ENCODE assay signal across 1 cellular context in the genomic region with DNA sequence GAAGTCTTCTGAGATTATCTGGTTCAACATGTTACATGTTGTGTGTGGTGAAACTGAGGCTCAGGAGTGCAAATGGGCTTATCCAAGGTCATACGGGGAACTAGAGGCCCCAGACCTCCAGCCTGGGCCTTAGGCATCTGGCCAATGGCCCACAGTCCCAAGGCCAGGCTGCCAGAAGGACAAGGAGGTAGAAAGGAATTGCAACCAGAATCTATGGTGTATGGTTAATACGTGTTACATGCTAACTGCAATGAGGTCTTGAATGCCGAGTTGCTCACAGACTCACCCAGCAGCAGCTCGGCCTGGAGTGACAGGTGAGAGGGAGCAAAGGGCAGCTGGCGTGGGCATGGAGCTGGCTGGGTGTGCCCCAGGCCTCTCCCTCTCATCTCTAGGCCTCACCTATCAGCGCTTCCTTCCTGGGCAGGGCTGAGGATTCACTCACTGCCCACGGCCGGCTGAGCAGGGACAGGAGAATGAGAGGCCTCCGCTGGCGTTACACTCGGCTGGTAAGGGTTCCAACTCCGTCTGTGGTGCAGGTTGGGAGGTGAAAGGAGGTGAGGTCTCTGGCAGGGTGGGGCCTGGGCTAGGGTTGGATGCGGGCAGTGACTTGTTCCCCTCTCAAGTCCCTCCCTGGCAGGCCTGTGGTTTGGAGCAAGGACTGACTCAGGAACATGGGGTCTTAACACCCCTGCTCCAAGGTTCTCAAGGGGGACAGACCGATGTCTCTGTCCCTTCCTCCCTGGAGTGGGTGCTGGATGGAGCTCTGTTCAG.
TF ChIP-seq lines count a peak whose summit lies in the region.

TSS of gene TLDC2 (plus strand) at position 437 of the 771 bp plus-strand sequence. CDS start at position 474, 37 bp downstream.

TF ChIP-seq in H1, 55 proteins besides CTCF, POLR2A, EP300 and RAD21:
- TF ChIP-seq CHD2 (IDR thresholded peaks at IDR 0.05; ENCODE audit: low read length): no peak
- TF ChIP-seq RBBP5 (IDR thresholded peaks at IDR 0.05; ENCODE audit: borderline replicate concordance, low read depth, low read length): no peak
- no peak for TF ChIP-seq TAF1 (IDR thresholded peaks at IDR 0.05; ENCODE audit: low read depth, low read length)
- no peak for TF ChIP-seq BCL11A (IDR thresholded peaks at IDR 0.05; ENCODE audit: low read depth in 2 of 2, low read length in 2 of 2)
- TF ChIP-seq ZNF274 (IDR thresholded peaks at IDR 0.05; ENCODE audit: borderline replicate concordance, extremely low read depth, low read length): no peak
- TF ChIP-seq JUN (IDR thresholded peaks at IDR 0.05; ENCODE audit: low read depth, low read length): no peak
- no peak for TF ChIP-seq CBX5 (IDR thresholded peaks at IDR 0.05; ENCODE audit: low read depth, low read length)
- no peak for TF ChIP-seq KDM1A (IDR thresholded peaks at IDR 0.05; ENCODE audit: borderline replicate concordance, low read length)
- TF ChIP-seq SP1 (IDR thresholded peaks at IDR 0.05; ENCODE audit: low read depth, low read length): no peak
- no peak for TF ChIP-seq RNF2 (IDR thresholded peaks at IDR 0.05; ENCODE audit: borderline replicate concordance, low read depth, low read length, missing control alignments, poor library complexity, severe bottlenecking)
- TF ChIP-seq, protein P1, sequence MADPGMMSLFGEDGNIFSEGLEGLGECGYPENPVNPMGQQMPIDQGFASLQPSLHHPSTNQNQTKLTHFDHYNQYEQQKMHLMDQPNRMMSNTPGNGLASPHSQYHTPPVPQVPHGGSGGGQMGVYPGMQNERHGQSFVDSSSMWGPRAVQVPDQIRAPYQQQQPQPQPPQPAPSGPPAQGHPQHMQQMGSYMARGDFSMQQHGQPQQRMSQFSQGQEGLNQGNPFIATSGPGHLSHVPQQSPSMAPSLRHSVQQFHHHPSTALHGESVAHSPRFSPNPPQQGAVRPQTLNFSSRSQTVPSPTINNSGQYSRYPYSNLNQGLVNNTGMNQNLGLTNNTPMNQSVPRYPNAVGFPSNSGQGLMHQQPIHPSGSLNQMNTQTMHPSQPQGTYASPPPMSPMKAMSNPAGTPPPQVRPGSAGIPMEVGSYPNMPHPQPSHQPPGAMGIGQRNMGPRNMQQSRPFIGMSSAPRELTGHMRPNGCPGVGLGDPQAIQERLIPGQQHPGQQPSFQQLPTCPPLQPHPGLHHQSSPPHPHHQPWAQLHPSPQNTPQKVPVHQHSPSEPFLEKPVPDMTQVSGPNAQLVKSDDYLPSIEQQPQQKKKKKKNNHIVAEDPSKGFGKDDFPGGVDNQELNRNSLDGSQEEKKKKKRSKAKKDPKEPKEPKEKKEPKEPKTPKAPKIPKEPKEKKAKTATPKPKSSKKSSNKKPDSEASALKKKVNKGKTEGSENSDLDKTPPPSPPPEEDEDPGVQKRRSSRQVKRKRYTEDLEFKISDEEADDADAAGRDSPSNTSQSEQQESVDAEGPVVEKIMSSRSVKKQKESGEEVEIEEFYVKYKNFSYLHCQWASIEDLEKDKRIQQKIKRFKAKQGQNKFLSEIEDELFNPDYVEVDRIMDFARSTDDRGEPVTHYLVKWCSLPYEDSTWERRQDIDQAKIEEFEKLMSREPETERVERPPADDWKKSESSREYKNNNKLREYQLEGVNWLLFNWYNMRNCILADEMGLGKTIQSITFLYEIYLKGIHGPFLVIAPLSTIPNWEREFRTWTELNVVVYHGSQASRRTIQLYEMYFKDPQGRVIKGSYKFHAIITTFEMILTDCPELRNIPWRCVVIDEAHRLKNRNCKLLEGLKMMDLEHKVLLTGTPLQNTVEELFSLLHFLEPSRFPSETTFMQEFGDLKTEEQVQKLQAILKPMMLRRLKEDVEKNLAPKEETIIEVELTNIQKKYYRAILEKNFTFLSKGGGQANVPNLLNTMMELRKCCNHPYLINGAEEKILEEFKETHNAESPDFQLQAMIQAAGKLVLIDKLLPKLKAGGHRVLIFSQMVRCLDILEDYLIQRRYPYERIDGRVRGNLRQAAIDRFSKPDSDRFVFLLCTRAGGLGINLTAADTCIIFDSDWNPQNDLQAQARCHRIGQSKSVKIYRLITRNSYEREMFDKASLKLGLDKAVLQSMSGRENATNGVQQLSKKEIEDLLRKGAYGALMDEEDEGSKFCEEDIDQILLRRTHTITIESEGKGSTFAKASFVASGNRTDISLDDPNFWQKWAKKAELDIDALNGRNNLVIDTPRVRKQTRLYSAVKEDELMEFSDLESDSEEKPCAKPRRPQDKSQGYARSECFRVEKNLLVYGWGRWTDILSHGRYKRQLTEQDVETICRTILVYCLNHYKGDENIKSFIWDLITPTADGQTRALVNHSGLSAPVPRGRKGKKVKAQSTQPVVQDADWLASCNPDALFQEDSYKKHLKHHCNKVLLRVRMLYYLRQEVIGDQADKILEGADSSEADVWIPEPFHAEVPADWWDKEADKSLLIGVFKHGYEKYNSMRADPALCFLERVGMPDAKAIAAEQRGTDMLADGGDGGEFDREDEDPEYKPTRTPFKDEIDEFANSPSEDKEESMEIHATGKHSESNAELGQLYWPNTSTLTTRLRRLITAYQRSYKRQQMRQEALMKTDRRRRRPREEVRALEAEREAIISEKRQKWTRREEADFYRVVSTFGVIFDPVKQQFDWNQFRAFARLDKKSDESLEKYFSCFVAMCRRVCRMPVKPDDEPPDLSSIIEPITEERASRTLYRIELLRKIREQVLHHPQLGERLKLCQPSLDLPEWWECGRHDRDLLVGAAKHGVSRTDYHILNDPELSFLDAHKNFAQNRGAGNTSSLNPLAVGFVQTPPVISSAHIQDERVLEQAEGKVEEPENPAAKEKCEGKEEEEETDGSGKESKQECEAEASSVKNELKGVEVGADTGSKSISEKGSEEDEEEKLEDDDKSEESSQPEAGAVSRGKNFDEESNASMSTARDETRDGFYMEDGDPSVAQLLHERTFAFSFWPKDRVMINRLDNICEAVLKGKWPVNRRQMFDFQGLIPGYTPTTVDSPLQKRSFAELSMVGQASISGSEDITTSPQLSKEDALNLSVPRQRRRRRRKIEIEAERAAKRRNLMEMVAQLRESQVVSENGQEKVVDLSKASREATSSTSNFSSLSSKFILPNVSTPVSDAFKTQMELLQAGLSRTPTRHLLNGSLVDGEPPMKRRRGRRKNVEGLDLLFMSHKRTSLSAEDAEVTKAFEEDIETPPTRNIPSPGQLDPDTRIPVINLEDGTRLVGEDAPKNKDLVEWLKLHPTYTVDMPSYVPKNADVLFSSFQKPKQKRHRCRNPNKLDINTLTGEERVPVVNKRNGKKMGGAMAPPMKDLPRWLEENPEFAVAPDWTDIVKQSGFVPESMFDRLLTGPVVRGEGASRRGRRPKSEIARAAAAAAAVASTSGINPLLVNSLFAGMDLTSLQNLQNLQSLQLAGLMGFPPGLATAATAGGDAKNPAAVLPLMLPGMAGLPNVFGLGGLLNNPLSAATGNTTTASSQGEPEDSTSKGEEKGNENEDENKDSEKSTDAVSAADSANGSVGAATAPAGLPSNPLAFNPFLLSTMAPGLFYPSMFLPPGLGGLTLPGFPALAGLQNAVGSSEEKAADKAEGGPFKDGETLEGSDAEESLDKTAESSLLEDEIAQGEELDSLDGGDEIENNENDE (IDR thresholded peaks at IDR 0.05; ENCODE audit: insufficient replicate concordance, low read length): no peak
- TF ChIP-seq, protein P2, sequence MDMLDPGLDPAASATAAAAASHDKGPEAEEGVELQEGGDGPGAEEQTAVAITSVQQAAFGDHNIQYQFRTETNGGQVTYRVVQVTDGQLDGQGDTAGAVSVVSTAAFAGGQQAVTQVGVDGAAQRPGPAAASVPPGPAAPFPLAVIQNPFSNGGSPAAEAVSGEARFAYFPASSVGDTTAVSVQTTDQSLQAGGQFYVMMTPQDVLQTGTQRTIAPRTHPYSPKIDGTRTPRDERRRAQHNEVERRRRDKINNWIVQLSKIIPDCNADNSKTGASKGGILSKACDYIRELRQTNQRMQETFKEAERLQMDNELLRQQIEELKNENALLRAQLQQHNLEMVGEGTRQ (IDR thresholded peaks at IDR 0.05; ENCODE audit: low read length): no peak
- TF ChIP-seq JUND (IDR thresholded peaks at IDR 0.05; ENCODE audit: low read length): no peak
- no peak for TF ChIP-seq KDM5A (IDR thresholded peaks at IDR 0.05; ENCODE audit: low read length)
- TF ChIP-seq ASH2L (IDR thresholded peaks at IDR 0.05; ENCODE audit: low read length): no peak
- TF ChIP-seq NANOG (IDR thresholded peaks at IDR 0.05; ENCODE audit: insufficient read depth, low read depth, low read length, poor library complexity, severe bottlenecking): no peak
